In the genomic region with DNA sequence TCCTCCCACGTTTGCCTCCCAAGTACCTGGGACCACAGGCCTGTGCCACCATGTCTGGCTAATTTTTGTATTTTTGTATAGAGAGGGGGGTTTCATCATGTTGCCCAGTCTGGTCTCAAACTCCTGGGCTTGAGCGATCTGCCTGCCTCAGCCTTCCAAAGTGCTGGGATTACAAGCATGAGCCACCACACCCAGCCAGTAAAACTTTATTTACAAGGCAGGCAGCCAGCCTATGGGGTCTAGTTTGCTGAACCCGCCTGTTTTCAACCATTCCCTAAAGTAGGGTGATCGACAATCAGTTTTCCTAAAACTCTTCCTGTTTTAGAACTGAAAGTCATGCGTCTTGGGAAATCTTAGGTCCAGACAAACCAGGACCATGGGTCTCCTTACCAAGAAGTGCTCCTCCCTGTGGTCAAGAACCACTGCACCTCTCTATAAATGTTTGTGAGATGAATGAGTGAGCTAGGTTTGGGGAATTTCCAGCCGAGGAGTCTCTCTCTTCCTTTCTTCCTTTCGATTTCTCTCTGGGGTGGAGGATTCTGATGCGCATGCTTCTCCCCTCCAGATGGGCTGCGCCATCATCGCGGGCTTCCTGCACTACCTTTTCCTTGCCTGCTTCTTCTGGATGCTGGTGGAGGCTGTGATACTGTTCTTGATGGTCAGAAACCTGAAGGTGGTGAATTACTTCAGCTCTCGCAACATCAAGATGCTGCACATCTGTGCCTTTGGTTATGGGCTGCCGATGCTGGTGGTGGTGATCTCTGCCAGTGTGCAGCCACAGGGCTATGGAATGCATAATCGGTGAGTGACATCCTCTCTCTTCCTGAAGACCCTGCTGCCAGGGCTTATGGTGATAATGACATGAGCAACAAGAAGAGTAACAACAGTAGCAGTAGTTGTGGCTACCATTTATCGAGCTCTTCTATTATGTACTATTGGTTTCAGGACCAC, we compare ENCODE assay signal across 12 cellular contexts. TPM values are rescaled to one million over a fixed set of nuclear protein-coding genes. Genes with fewer than 3 reads are reported as not detected.
DNase-seq lines count a peak whose midpoint lies in the region; ATAC-seq and TF ChIP-seq lines count a peak whose summit lies in the region.
"Had no signal": no experiment of that assay in that cellular context is flagged by ENCODE, and none has a peak within 500 bp of the region (broad histone marks: within the 10 kb centered on the region; RNA-seq: fewer than 3 reads in every experiment).

No MANE protein-coding gene starts in this region.

- H3K36me3 Mint-ChIP-seq in activated T-helper 1 cell treated with anti-CD3 and anti-CD28 coated beads, Interleukin-12 subunit alpha, Interleukin-12 subunit beta, Interleukin-2, Interleukin-4 antibody, amounts not matched to agents 30 ng/mL and 10 ng/mL and 1 ng/mL, durations not matched to agents 14 hours and 24 hours and 36 hours (ENCODE audit: low read depth) = peaks cover 21% of the 10 kb centered on the region
- peaks cover 9% of the 10 kb centered on the region for H3K36me3 Mint-ChIP-seq in glutamatergic neuron (ENCODE audit: unreplicated experiment)

- peaks cover 2% of the 10 kb centered on the region for H3K27me3 Mint-ChIP-seq in activated T-helper 1 cell treated with anti-CD3 and anti-CD28 coated beads, Interleukin-12 subunit alpha, Interleukin-12 subunit beta, Interleukin-2, Interleukin-4 antibody, amounts not matched to agents 30 ng/mL and 10 ng/mL and 1 ng/mL, durations not matched to agents 14 hours and 24 hours and 36 hours (ENCODE audit: insufficient read depth)
- H3K27me3 Mint-ChIP-seq in glutamatergic neuron (ENCODE audit: unreplicated experiment) = peaks cover 4% of the 10 kb centered on the region

- peak; percentile 9 for DNase-seq in DMS 273 (lab: John Stamatoyannopoulos, UW; ENCODE audit: unreplicated experiment)
- DNase-seq in DMS 273 treated with DMSO at 0.1 percent for 48 hours (lab: John Stamatoyannopoulos, UW) = no peak
- no peak for DNase-seq in LNCaP clone FGC (ENCODE audit: low read depth)
- DNase-seq in activated T-helper 1 cell treated with anti-CD3 and anti-CD28 coated beads, Interleukin-12 subunit alpha, Interleukin-12 subunit beta, Interleukin-2, Interleukin-4 antibody, amounts not matched to agents 30 ng/mL and 10 ng/mL and 1 ng/mL, durations not matched to agents 14 hours and 24 hours and 36 hours (ENCODE audit: low spot score) = peak; percentile 50
- peak; percentile 19 to 35 for DNase-seq in stimulated activated CD4-positive, alpha-beta T cell treated with anti-CD3 and anti-CD28 coated beads, Interleukin-2, amount 100 ng/mL, for 24 hours
- no peak for DNase-seq in glutamatergic neuron
- no peak for DNase-seq in left ventricle myocardium superior
- DNase-seq: 8988T, heart right ventricle, NCI-H1417 treated with DMSO at 0.1 percent for 48 hours had no signal

- intact Hi-C loops in activated T-helper 1 cell treated with anti-CD3 and anti-CD28 coated beads, Interleukin-12 subunit alpha, Interleukin-12 subunit beta, Interleukin-2, Interleukin-4 antibody, amounts not matched to agents 30 ng/mL and 10 ng/mL and 1 ng/mL, durations not matched to agents 14 hours and 24 hours and 36 hours (cut with micrococcal nuclease) = loop anchor here (1.0 kb wide), 1 partner anchor 36 kb away; no protein-coding TSS in a partner anchor
- intact Hi-C loops in left ventricle myocardium superior (cut with micrococcal nuclease) = no loop called here

- peak overlapping the region; percentile 78 for H3K4me3 Mint-ChIP-seq in activated T-helper 1 cell treated with anti-CD3 and anti-CD28 coated beads, Interleukin-12 subunit alpha, Interleukin-12 subunit beta, Interleukin-2, Interleukin-4 antibody, amounts not matched to agents 30 ng/mL and 10 ng/mL and 1 ng/mL, durations not matched to agents 14 hours and 24 hours and 36 hours
- no peak overlapping the region for H3K4me3 Mint-ChIP-seq in glutamatergic neuron (ENCODE audit: unreplicated experiment)
- H3K4me3 Mint-ChIP-seq: nephron had no signal

- peaks cover 23% of the 10 kb centered on the region for H3K4me1 Mint-ChIP-seq in activated T-helper 1 cell treated with anti-CD3 and anti-CD28 coated beads, Interleukin-12 subunit alpha, Interleukin-12 subunit beta, Interleukin-2, Interleukin-4 antibody, amounts not matched to agents 30 ng/mL and 10 ng/mL and 1 ng/mL, durations not matched to agents 14 hours and 24 hours and 36 hours (ENCODE audit: low read depth)
- no peaks in the 10 kb centered on the region for H3K4me1 Mint-ChIP-seq in glutamatergic neuron (ENCODE audit: low read depth, unreplicated experiment)
- H3K4me1 Mint-ChIP-seq: nephron had no signal

- H3K9me3 Mint-ChIP-seq in activated T-helper 1 cell treated with anti-CD3 and anti-CD28 coated beads, Interleukin-12 subunit alpha, Interleukin-12 subunit beta, Interleukin-2, Interleukin-4 antibody, amounts not matched to agents 30 ng/mL and 10 ng/mL and 1 ng/mL, durations not matched to agents 14 hours and 24 hours and 36 hours = peaks cover 21% of the 10 kb centered on the region
- H3K9me3 Mint-ChIP-seq in glutamatergic neuron (ENCODE audit: unreplicated experiment) = peaks cover 21% of the 10 kb centered on the region

- ATAC-seq in left ventricle myocardium superior (no peak), GM21360 (IDR thresholded peaks at IDR 0.05; ENCODE audit: unreplicated experiment) (no peak)
- ATAC-seq: heart right ventricle had no signal

- no peak overlapping the region for H3K4me3 ChIP-seq in LNCaP clone FGC (ENCODE audit: low read depth, low read length)
- H3K4me3 ChIP-seq: heart right ventricle had no signal

- peak; percentile 17; the same call in 1 of the 2 replicates for TF ChIP-seq CTCF in LNCaP clone FGC (IDR thresholded peaks at IDR 0.05; ENCODE audit: control insufficient read depth, extremely low read depth, insufficient read depth)
- no peak for TF ChIP-seq CTCF in glutamatergic neuron (IDR thresholded peaks at IDR 0.05; ENCODE audit: partially characterized antibody, unreplicated experiment)

- peak overlapping the region; percentile 79 for H3K27ac Mint-ChIP-seq in activated T-helper 1 cell treated with anti-CD3 and anti-CD28 coated beads, Interleukin-12 subunit alpha, Interleukin-12 subunit beta, Interleukin-2, Interleukin-4 antibody, amounts not matched to agents 30 ng/mL and 10 ng/mL and 1 ng/mL, durations not matched to agents 14 hours and 24 hours and 36 hours
- no peak overlapping the region for H3K27ac Mint-ChIP-seq in glutamatergic neuron (ENCODE audit: unreplicated experiment)
- H3K27ac Mint-ChIP-seq: nephron had no signal

RNA-seq across cellular contexts. Expression of a gene that starts 38.7 kb away (rescaled TPM):
- total RNA-seq in activated T-helper 1 cell treated with anti-CD3 and anti-CD28 coated beads, Interleukin-12 subunit alpha, Interleukin-12 subunit beta, Interleukin-2, Interleukin-4 antibody, amounts not matched to agents 30 ng/mL and 10 ng/mL and 1 ng/mL, durations not matched to agents 14 hours and 24 hours and 36 hours = 4.6 and 5.5 TPM in 2 replicates
- total RNA-seq in glutamatergic neuron (ENCODE audit: unreplicated experiment) = not detected
- total RNA-seq in left ventricle myocardium superior = 0.30 TPM

Comparison
In these comparisons a context has a peak if more than half of its experiments do, and no peak if none do; other contexts are left out.
1. DNase-seq: peak in DMS 273 (single experiment), activated T-helper 1 cell treated with anti-CD3 and anti-CD28 coated beads, Interleukin-12 subunit alpha, Interleukin-12 subunit beta, Interleukin-2, Interleukin-4 antibody, amounts not matched to agents 30 ng/mL and 10 ng/mL and 1 ng/mL, durations not matched to agents 14 hours and 24 hours and 36 hours (single experiment) and stimulated activated CD4-positive, alpha-beta T cell treated with anti-CD3 and anti-CD28 coated beads, Interleukin-2, amount 100 ng/mL, for 24 hours (2 of 2); none in DMS 273 treated with DMSO at 0.1 percent for 48 hours (single experiment), LNCaP clone FGC (single experiment), glutamatergic neuron (single experiment) and left ventricle myocardium superior (single experiment).